ENCODE assay signal across 12 cellular contexts in the genomic region with DNA sequence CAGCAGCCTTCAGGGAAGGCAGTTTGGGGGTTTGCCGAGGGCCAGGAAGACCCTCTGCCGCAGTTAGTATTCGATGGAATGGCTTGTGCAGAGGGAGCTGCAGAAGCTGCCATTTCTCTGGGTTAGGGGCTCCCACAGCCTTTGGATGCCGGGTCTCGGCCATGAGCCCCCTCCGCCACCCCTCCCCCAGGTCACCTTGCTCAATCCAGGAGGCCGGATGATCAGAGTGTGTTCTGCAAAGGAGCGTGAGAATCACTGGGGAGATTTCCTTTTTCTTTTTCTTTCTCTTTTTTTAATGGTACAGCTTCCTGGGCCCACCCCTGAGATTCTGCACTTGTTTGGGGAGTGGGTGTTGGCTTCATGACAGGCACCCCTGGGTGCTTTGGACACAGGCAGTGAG. TPM values are rescaled to one million over a fixed set of nuclear protein-coding genes. Genes with fewer than 3 reads are reported as not detected.
A peak's percentile ranks its signal among the peaks of the same experiment; 100 is the strongest.
DNase-seq lines count a peak whose midpoint lies in the region; ATAC-seq and TF ChIP-seq lines count a peak whose summit lies in the region.
"Had no signal": no experiment of that assay in that cellular context is flagged by ENCODE, and none has a peak within 500 bp of the region (broad histone marks: within the 10 kb centered on the region; RNA-seq: fewer than 3 reads in every experiment).

No MANE protein-coding gene starts in this region.

- peak overlapping the region; percentile 47 for H3K9ac ChIP-seq in mucosa of stomach (ENCODE audit: low read length)

- no peaks in the 10 kb centered on the region for H3K9me3 ChIP-seq in mucosa of stomach (ENCODE audit: control insufficient read depth, low read length)
- H3K9me3 ChIP-seq: A549 had no signal

- peaks cover 58% of the 10 kb centered on the region for H3K4me1 ChIP-seq in mucosa of stomach (ENCODE audit: control insufficient read depth, insufficient read depth, low read length)

- H3K27ac ChIP-seq in coronary artery (peak overlapping the region; percentile 77 to 89), substantia nigra (ENCODE audit: low read depth, low read length, poor library complexity, severe bottlenecking) (peak overlapping the region; percentile 87)

- H3K9me3 Mint-ChIP-seq in activated CD4-positive, alpha-beta T cell treated with anti-CD3 and anti-CD28 coated beads, Interleukin-2, amount 10 ng/mL, durations not matched to agents 24 days and 14 days: no peaks in the 10 kb centered on the region
- H3K9me3 Mint-ChIP-seq: activated CD4-positive, alpha-beta T cell treated with anti-CD3 and anti-CD28 coated beads, Interleukin-2, amount 10 ng/mL, durations not matched to agents 7 days and 5 days had no signal

- peaks cover 45% of the 10 kb centered on the region for H3K4me1 Mint-ChIP-seq in activated CD4-positive, alpha-beta T cell treated with anti-CD3 and anti-CD28 coated beads, Interleukin-2, amount 10 ng/mL, durations not matched to agents 24 days and 14 days

- no peaks in the 10 kb centered on the region for H3K27me3 Mint-ChIP-seq in activated CD4-positive, alpha-beta T cell treated with anti-CD3 and anti-CD28 coated beads, Interleukin-2, amount 10 ng/mL, durations not matched to agents 24 days and 14 days
- H3K27me3 Mint-ChIP-seq: activated CD4-positive, alpha-beta T cell treated with anti-CD3 and anti-CD28 coated beads, Interleukin-2, amount 10 ng/mL, durations not matched to agents 7 days and 5 days had no signal

- TF ChIP-seq CTCF in coronary artery (IDR thresholded peaks at IDR 0.05) (no peak), lower leg skin (IDR thresholded peaks at IDR 0.05) (no peak)

- TF ChIP-seq POLR2A in lower leg skin (IDR thresholded peaks at IDR 0.05): no peak

- H3K27me3 ChIP-seq in mucosa of stomach (ENCODE audit: control insufficient read depth, insufficient read depth, low read length): no peaks in the 10 kb centered on the region

- no peak for ATAC-seq in GM21447 (IDR thresholded peaks at IDR 0.05; ENCODE audit: unreplicated experiment)

- H3K4me3 Mint-ChIP-seq in activated CD4-positive, alpha-beta T cell treated with anti-CD3 and anti-CD28 coated beads, Interleukin-2, amount 10 ng/mL, durations not matched to agents 24 days and 14 days: no peak overlapping the region
- H3K4me3 Mint-ChIP-seq: activated CD4-positive, alpha-beta T cell treated with anti-CD3 and anti-CD28 coated beads, Interleukin-2, amount 10 ng/mL, durations not matched to agents 7 days and 5 days had no signal

- H3K36me3 Mint-ChIP-seq in activated CD4-positive, alpha-beta T cell treated with anti-CD3 and anti-CD28 coated beads, Interleukin-2, amount 10 ng/mL, durations not matched to agents 24 days and 14 days (ENCODE audit: low read depth): peaks cover 44% of the 10 kb centered on the region

- intact Hi-C loops in activated CD4-positive, alpha-beta T cell treated with anti-CD3 and anti-CD28 coated beads, Interleukin-2, amount 10 ng/mL, durations not matched to agents 24 days and 14 days (cut with micrococcal nuclease): no loop called here
- intact Hi-C loops in lower leg skin (cut with DNase I; ENCODE audit: low total_unique reads): no loop called here

- peak overlapping the region; percentile 51 for H3K4me3 ChIP-seq in coronary artery
- no peak overlapping the region for H3K4me3 ChIP-seq in mucosa of stomach (ENCODE audit: low read length)
- H3K4me3 ChIP-seq in lower leg skin (ENCODE audit: low read depth, poor library complexity, severe bottlenecking): no peak overlapping the region
- H3K4me3 ChIP-seq: A549 had no signal

- H3K36me3 ChIP-seq in mucosa of stomach (ENCODE audit: control insufficient read depth, insufficient read depth, low read length): no peaks in the 10 kb centered on the region

- WGBS in lower leg skin, 2 donors: 71 to 73% methylated on average over 8 of the region's 8 CpGs

- DNase-seq in activated CD4-positive, alpha-beta T cell treated with anti-CD3 and anti-CD28 coated beads, Interleukin-2, amount 10 ng/mL, durations not matched to agents 24 days and 14 days: no peak
- no peak for DNase-seq in activated CD4-positive, alpha-beta T cell treated with anti-CD3 and anti-CD28 coated beads, Interleukin-2, amount 50 U/mL, for 4 hours
- no peak for DNase-seq in coronary artery (ENCODE audit: low spot score)
- no peak for DNase-seq in substantia nigra (lab: John Stamatoyannopoulos, UW)
- DNase-seq in lower leg skin (ENCODE audit: low spot score in 2 of 2): no peak
- DNase-seq in activated CD4-positive, alpha-beta T cell treated with anti-CD3 and anti-CD28 coated beads, Interleukin-2, amount 50 U/mL, for 1 hour: no peak
- DNase-seq: activated CD4-positive, alpha-beta T cell treated with anti-CD3 and anti-CD28 coated beads, Interleukin-2, amount 10 ng/mL, durations not matched to agents 7 days and 5 days; RPMI8226 had no signal

- H3K27ac Mint-ChIP-seq in activated CD4-positive, alpha-beta T cell treated with anti-CD3 and anti-CD28 coated beads, Interleukin-2, amount 10 ng/mL, durations not matched to agents 24 days and 14 days: peak overlapping the region; percentile 41

RNA-seq across cellular contexts. Expression of gene TNFRSF1B, which starts 18.2 kb away (rescaled TPM):
- total RNA-seq in activated CD4-positive, alpha-beta T cell treated with anti-CD3 and anti-CD28 coated beads, Interleukin-2, amount 10 ng/mL, durations not matched to agents 24 days and 14 days: 145 TPM in 2 replicates
- 10 to 100 TPM in 3 of 4 donors, 1 to 10 TPM in 1; 8.5 to 33.1 (median 16.3) TPM for total RNA-seq in lower leg skin
- total RNA-seq: G401 had no signal

RNA-seq across cellular contexts. Expression of gene VPS13D, which starts 44.8 kb away (rescaled TPM):
- total RNA-seq in activated CD4-positive, alpha-beta T cell treated with anti-CD3 and anti-CD28 coated beads, Interleukin-2, amount 10 ng/mL, durations not matched to agents 24 days and 14 days: 26.9 and 30.8 TPM in 2 replicates
- 100 to 1,000 TPM in 3 of 4 donors, 10 to 100 TPM in 1; 96.5 to 200 (median 116) TPM for total RNA-seq in lower leg skin
